In genomic region chr2:78718483-78718882, GRCh38 we compare ENCODE assay signal across 17 cellular contexts.
"Had no signal": no experiment of that assay in that cellular context is flagged by ENCODE, and none has a peak within 500 bp of the region (broad histone marks: within the 10 kb centered on the region; RNA-seq: fewer than 3 reads in every experiment).

No MANE protein-coding gene starts in this region.

- H3K36me3 ChIP-seq: brain microvascular endothelial cell, WERI-Rb-1 had no signal

- H3K27me3 ChIP-seq: brain microvascular endothelial cell had no signal

- DNase-seq: activated CD4-positive, alpha-beta memory T cell treated with anti-CD3 and anti-CD28 coated beads, Interleukin-2, amount 10 ng/mL, durations not matched to agents 7 days and 5 days; activated gamma-delta T cell; activated T-cell treated with anti-CD3 and anti-CD28 coated beads, Interleukin-2, amount 50 U/mL, for 24 hours; amniotic stem cell; brain microvascular endothelial cell; effector memory CD4-positive, alpha-beta T cell; foreskin melanocyte; head of caudate nucleus; immature natural killer cell; natural killer cell; nucleus accumbens; posterior cingulate gyrus; retina; stimulated activated naive CD8-positive, alpha-beta T cell treated with anti-CD3 and anti-CD28 coated beads, Interleukin-15, Interleukin-2, amounts not matched to agents 100 U/mL and 50 U/mL, for 24 hours; T-helper 17 cell; WERI-Rb-1 had no signal

- H3K4me3 ChIP-seq: skin epidermis had no signal

- H3K27ac ChIP-seq: brain microvascular endothelial cell, skin epidermis, WERI-Rb-1 had no signal
